In genomic region chr6:32177788-32178546, GRCh38 we compare ENCODE assay signal across 1 cellular context.
A peak's percentile ranks its signal among the peaks of the same experiment; 100 is the strongest.
TF ChIP-seq lines count a peak whose summit lies in the region.

Gene RNF5 (plus strand): TSS chr6:32178405. CDS start chr6:32178512, 107 bp downstream.

TF ChIP-seq in HepG2, 621 proteins besides CTCF, POLR2A, EP300 and RAD21 (continued from another document and continues in another):
- TF ChIP-seq ZNF737 (CRISPR knock-in tag; IDR thresholded peaks at IDR 0.05; ENCODE audit: borderline replicate concordance): no peak
- peak; percentile 97 for TF ChIP-seq RFXAP (CRISPR knock-in tag; IDR thresholded peaks at IDR 0.05; ENCODE audit: borderline replicate concordance)
- no peak for TF ChIP-seq ZNF280B (CRISPR knock-in tag; IDR thresholded peaks at IDR 0.05; ENCODE audit: borderline replicate concordance)
- peak; percentile 75; the same call in 1 of the 2 replicates for TF ChIP-seq TBX2 (CRISPR knock-in tag; IDR thresholded peaks at IDR 0.05; ENCODE audit: borderline replicate concordance)
- TF ChIP-seq CSRNP1 (CRISPR knock-in tag; IDR thresholded peaks at IDR 0.05): no peak
- TF ChIP-seq ZNF34 (CRISPR knock-in tag; IDR thresholded peaks at IDR 0.05; ENCODE audit: borderline replicate concordance): no peak
- peak; percentile 92 for TF ChIP-seq CREB1 (IDR thresholded peaks at IDR 0.05)
- peak; percentile 93 for TF ChIP-seq CREB1 (CRISPR knock-in tag; IDR thresholded peaks at IDR 0.05)
- TF ChIP-seq ZNF468 (CRISPR knock-in tag; IDR thresholded peaks at IDR 0.05): no peak
- TF ChIP-seq ZBTB39 (CRISPR knock-in tag; IDR thresholded peaks at IDR 0.05): no peak
- no peak for TF ChIP-seq ZNF773 (CRISPR knock-in tag; IDR thresholded peaks at IDR 0.05; ENCODE audit: borderline replicate concordance)
- TF ChIP-seq FOXP4 (CRISPR knock-in tag; IDR thresholded peaks at IDR 0.05): no peak
- no peak for TF ChIP-seq ONECUT2 (CRISPR knock-in tag; IDR thresholded peaks at IDR 0.05)
- TF ChIP-seq ZNF232 (CRISPR knock-in tag; IDR thresholded peaks at IDR 0.05; ENCODE audit: borderline replicate concordance): no peak
- TF ChIP-seq ZNF749 (CRISPR knock-in tag; IDR thresholded peaks at IDR 0.05; ENCODE audit: borderline replicate concordance): no peak
- no peak for TF ChIP-seq SSRP1 (CRISPR knock-in tag; IDR thresholded peaks at IDR 0.05)
- TF ChIP-seq ZNF580 (CRISPR knock-in tag; IDR thresholded peaks at IDR 0.05; ENCODE audit: borderline replicate concordance, low read depth): 0 out of 2 replicates have a peak, but pooled peaks have one; percentile 54
- peak; percentile 45; the same call in 1 of the 2 replicates for TF ChIP-seq MTERF4 (CRISPR knock-in tag; IDR thresholded peaks at IDR 0.05)
- no peak for TF ChIP-seq SRSF9 (IDR thresholded peaks at IDR 0.05; ENCODE audit: borderline replicate concordance, insufficient read depth, low read depth, low read length, poor library complexity, severe bottlenecking)
- no peak for TF ChIP-seq ZBTB2 (CRISPR knock-in tag; IDR thresholded peaks at IDR 0.05; ENCODE audit: low read depth)
- TF ChIP-seq FOXO4 (CRISPR knock-in tag; conservative IDR thresholded peaks at IDR 0.05): no peak
- TF ChIP-seq EHMT2 (IDR thresholded peaks at IDR 0.05; ENCODE audit: borderline replicate concordance, low read depth, low read length): peak; percentile 94; the same call in 1 of the 2 replicates
- peak; percentile 98 for TF ChIP-seq CEBPZ (IDR thresholded peaks at IDR 0.05; ENCODE audit: low read length)
- TF ChIP-seq ELF3 (CRISPR knock-in tag; IDR thresholded peaks at IDR 0.05): peak; percentile 64
- TF ChIP-seq ZNF121 (CRISPR knock-in tag; IDR thresholded peaks at IDR 0.05): no peak
- TF ChIP-seq PAWR (CRISPR knock-in tag; IDR thresholded peaks at IDR 0.05; ENCODE audit: borderline replicate concordance): no peak
- TF ChIP-seq SOX6 (IDR thresholded peaks at IDR 0.05): no peak
- TF ChIP-seq SOX6 (CRISPR knock-in tag; IDR thresholded peaks at IDR 0.05): no peak; the same call in 1 of the 2 replicates
- no peak for TF ChIP-seq ZNF782 (CRISPR knock-in tag; IDR thresholded peaks at IDR 0.05; ENCODE audit: borderline replicate concordance)
- TF ChIP-seq HNRNPL (IDR thresholded peaks at IDR 0.05; ENCODE audit: low read depth, low read length): no peak
- no peak for TF ChIP-seq ZNF891 (CRISPR knock-in tag; IDR thresholded peaks at IDR 0.05)
- no peak for TF ChIP-seq IKZF1 (IDR thresholded peaks at IDR 0.05)
- TF ChIP-seq PBX3 (CRISPR knock-in tag; IDR thresholded peaks at IDR 0.05; ENCODE audit: borderline replicate concordance): peak; percentile 95; the same call in 1 of the 2 replicates
- TF ChIP-seq MATR3 (CRISPR knock-in tag; IDR thresholded peaks at IDR 0.05): no peak
- TF ChIP-seq ZNF451 (CRISPR knock-in tag; IDR thresholded peaks at IDR 0.05): no peak
